Comparison of ENCODE assay signal across 12 cellular contexts in genomic region chr7:33530664-33531063, GRCh38.
"Had no signal": no experiment of that assay in that cellular context is flagged by ENCODE, and none has a peak within 500 bp of the region (broad histone marks: within the 10 kb centered on the region; RNA-seq: fewer than 3 reads in every experiment).

No MANE protein-coding gene starts in this region.

- H3K36me3 Mint-ChIP-seq: activated naive CD8-positive, alpha-beta T cell treated with anti-CD3 and anti-CD28 coated beads, Interleukin-2, amount 10 ng/mL, durations not matched to agents 7 days and 5 days; stimulated activated effector memory CD8-positive, alpha-beta T cell treated with anti-CD3 and anti-CD28 coated beads, Interleukin-12 subunit alpha, Interleukin-12 subunit beta, amount 100 ng/mL, for 72 hours had no signal

- DNase-seq: activated naive CD4-positive, alpha-beta T cell; activated naive CD8-positive, alpha-beta T cell treated with anti-CD3 and anti-CD28 coated beads, Interleukin-2, amount 10 ng/mL, durations not matched to agents 7 days and 5 days; brain microvascular endothelial cell; cortex of kidney; effector CD4-positive, alpha-beta T cell; foreskin melanocyte; mesenchymal stem cell; naive thymus-derived CD8-positive, alpha-beta T cell had no signal

- H3K4me3 Mint-ChIP-seq: activated naive CD8-positive, alpha-beta T cell treated with anti-CD3 and anti-CD28 coated beads, Interleukin-2, amount 10 ng/mL, durations not matched to agents 7 days and 5 days; activated T-helper 1 cell treated with anti-CD3 and anti-CD28 coated beads, Interleukin-12 subunit alpha, Interleukin-12 subunit beta, Interleukin-2, Interleukin-4 antibody, amounts not matched to agents 30 ng/mL and 10 ng/mL and 1 ng/mL, durations not matched to agents 14 hours and 24 hours and 36 hours; central memory CD8-positive, alpha-beta T cell; naive thymus-derived CD8-positive, alpha-beta T cell; stimulated activated effector memory CD8-positive, alpha-beta T cell treated with anti-CD3 and anti-CD28 coated beads, Interleukin-12 subunit alpha, Interleukin-12 subunit beta, amount 100 ng/mL, for 72 hours had no signal

- H3K9me3 ChIP-seq: neutrophil had no signal

- ATAC-seq: naive thymus-derived CD8-positive, alpha-beta T cell; stimulated activated effector memory CD8-positive, alpha-beta T cell treated with anti-CD3 and anti-CD28 coated beads, Interleukin-12 subunit alpha, Interleukin-12 subunit beta, amount 100 ng/mL, for 72 hours had no signal

- H3K27me3 Mint-ChIP-seq: activated naive CD8-positive, alpha-beta T cell treated with anti-CD3 and anti-CD28 coated beads, Interleukin-2, amount 10 ng/mL, durations not matched to agents 7 days and 5 days; central memory CD8-positive, alpha-beta T cell; naive thymus-derived CD8-positive, alpha-beta T cell had no signal

- H3K9me3 Mint-ChIP-seq: activated T-helper 1 cell treated with anti-CD3 and anti-CD28 coated beads, Interleukin-12 subunit alpha, Interleukin-12 subunit beta, Interleukin-2, Interleukin-4 antibody, amounts not matched to agents 30 ng/mL and 10 ng/mL and 1 ng/mL, durations not matched to agents 14 hours and 24 hours and 36 hours; central memory CD8-positive, alpha-beta T cell; stimulated activated effector memory CD8-positive, alpha-beta T cell treated with anti-CD3 and anti-CD28 coated beads, Interleukin-12 subunit alpha, Interleukin-12 subunit beta, amount 100 ng/mL, for 72 hours had no signal

- H3K27me3 ChIP-seq: brain microvascular endothelial cell, neutrophil had no signal

- H3K36me3 ChIP-seq: brain microvascular endothelial cell, neutrophil had no signal

- H3K27ac Mint-ChIP-seq: activated naive CD8-positive, alpha-beta T cell treated with anti-CD3 and anti-CD28 coated beads, Interleukin-2, amount 10 ng/mL, durations not matched to agents 7 days and 5 days; activated T-helper 1 cell treated with anti-CD3 and anti-CD28 coated beads, Interleukin-12 subunit alpha, Interleukin-12 subunit beta, Interleukin-2, Interleukin-4 antibody, amounts not matched to agents 30 ng/mL and 10 ng/mL and 1 ng/mL, durations not matched to agents 14 hours and 24 hours and 36 hours; naive thymus-derived CD8-positive, alpha-beta T cell; stimulated activated effector memory CD8-positive, alpha-beta T cell treated with anti-CD3 and anti-CD28 coated beads, Interleukin-12 subunit alpha, Interleukin-12 subunit beta, amount 100 ng/mL, for 72 hours had no signal

- H3K27ac ChIP-seq: brain microvascular endothelial cell, neutrophil had no signal
